14 cellular contexts compared by ENCODE assay signal in genomic region chr10:3036155-3036554, GRCh38. TPM values are rescaled to one million over a fixed set of nuclear protein-coding genes. Genes with fewer than 3 reads are reported as not detected.
DNase-seq lines count a peak whose midpoint lies in the region; ATAC-seq and TF ChIP-seq lines count a peak whose summit lies in the region.
"Had no signal": no experiment of that assay in that cellular context is flagged by ENCODE, and none has a peak within 500 bp of the region (broad histone marks: within the 10 kb centered on the region; RNA-seq: fewer than 3 reads in every experiment).

No MANE protein-coding gene starts in this region.

- ATAC-seq in left ventricle myocardium superior (peak; percentile 34), HG02798 (IDR thresholded peaks at IDR 0.05; ENCODE audit: poor library complexity, unreplicated experiment) (peak; percentile 85)
- peak; percentile 83 to 85 for ATAC-seq in stimulated activated naive B cell treated with anti-CD40 and anti-IgM and Interleukin-4, amounts not matched to agents 10 μg/mL and 1 μg/mL and 100 μg/mL, for 72 hours (replicated peaks)
- ATAC-seq: GM23338 had no signal

- H3K36me3 Mint-ChIP-seq in IgD-negative memory B cell (peaks cover 3% of the 10 kb centered on the region), osteocyte (ENCODE audit: unreplicated experiment) (no peaks in the 10 kb centered on the region)
- peaks cover 20 to 38% of the 10 kb centered on the region in 2 donors for H3K36me3 Mint-ChIP-seq in stimulated activated naive B cell treated with anti-CD40 and anti-IgM and Interleukin-4, amounts not matched to agents 10 μg/mL and 1 μg/mL and 100 μg/mL, for 72 hours
- H3K36me3 Mint-ChIP-seq: activated naive CD4-positive, alpha-beta T cell treated with anti-CD3 and anti-CD28 coated beads, Interleukin-2, amount 10 ng/mL, durations not matched to agents 7 days and 5 days had no signal

- no peaks in the 10 kb centered on the region for H3K9me3 ChIP-seq in left ventricle myocardium inferior (replicated peaks)

- H3K4me1 Mint-ChIP-seq in IgD-negative memory B cell (peaks cover 15 to 30% (median 28%) of the 10 kb centered on the region in 3 donors), osteocyte (ENCODE audit: unreplicated experiment) (peaks cover 10% of the 10 kb centered on the region)
- peaks cover 42 to 59% of the 10 kb centered on the region in 2 donors for H3K4me1 Mint-ChIP-seq in stimulated activated naive B cell treated with anti-CD40 and anti-IgM and Interleukin-4, amounts not matched to agents 10 μg/mL and 1 μg/mL and 100 μg/mL, for 72 hours
- H3K4me1 Mint-ChIP-seq: GM23338 had no signal

- H3K4me3 Mint-ChIP-seq in IgD-negative memory B cell (peak overlapping the region; percentile 7 to 67 (median 50)), osteocyte (ENCODE audit: unreplicated experiment) (no peak overlapping the region)
- peak overlapping the region; percentile 62 to 64 for H3K4me3 Mint-ChIP-seq in stimulated activated naive B cell treated with anti-CD40 and anti-IgM and Interleukin-4, amounts not matched to agents 10 μg/mL and 1 μg/mL and 100 μg/mL, for 72 hours
- H3K4me3 Mint-ChIP-seq: activated naive CD4-positive, alpha-beta T cell treated with anti-CD3 and anti-CD28 coated beads, Interleukin-2, amount 10 ng/mL, durations not matched to agents 7 days and 5 days; GM23338; T-helper 2 cell treated with Interferon-gamma antibody and Interleukin-4, amounts not matched to agents 5 μg/mL and 100 μg/mL, for 36 hours had no signal

- no peak overlapping the region for H3K4me3 ChIP-seq in left ventricle myocardium inferior
- H3K4me3 ChIP-seq: GM23338, skin epidermis had no signal

- no peak overlapping the region for H3K27ac ChIP-seq in left ventricle myocardium inferior (replicated peaks)
- H3K27ac ChIP-seq: epithelial cell of prostate, skin epidermis had no signal

- H3K27me3 ChIP-seq in left ventricle myocardium inferior (ENCODE audit: low read depth) = peaks cover 34% of the 10 kb centered on the region

- H3K9me3 Mint-ChIP-seq in IgD-negative memory B cell (peaks cover 3 to 10% (median 10%) of the 10 kb centered on the region in 3 donors), osteocyte (ENCODE audit: unreplicated experiment) (no peaks in the 10 kb centered on the region)
- H3K9me3 Mint-ChIP-seq in stimulated activated naive B cell treated with anti-CD40 and anti-IgM and Interleukin-4, amounts not matched to agents 10 μg/mL and 1 μg/mL and 100 μg/mL, for 72 hours = peaks cover 17 to 21% of the 10 kb centered on the region in 2 donors

- no peaks in the 10 kb centered on the region for H3K4me1 ChIP-seq in left ventricle myocardium inferior

- H3K27me3 Mint-ChIP-seq in IgD-negative memory B cell (no peaks in the 10 kb centered on the region), osteocyte (ENCODE audit: unreplicated experiment) (no peaks in the 10 kb centered on the region)
- no peaks in the 10 kb centered on the region for H3K27me3 Mint-ChIP-seq in stimulated activated naive B cell treated with anti-CD40 and anti-IgM and Interleukin-4, amounts not matched to agents 10 μg/mL and 1 μg/mL and 100 μg/mL, for 72 hours

- DNase-seq in left ventricle myocardium superior (no peak), left ventricle myocardium inferior (no peak), occipital lobe (lab: John Stamatoyannopoulos, UW) (no peak), osteocyte (ENCODE audit: extremely low spot score, unreplicated experiment) (no peak)
- DNase-seq in stimulated activated naive B cell treated with anti-CD40 and anti-IgM and Interleukin-4, amounts not matched to agents 10 μg/mL and 1 μg/mL and 100 μg/mL, for 72 hours = peak; percentile 58
- no peak for DNase-seq in stimulated activated CD4-positive, alpha-beta T cell treated with anti-CD3 and anti-CD28 coated beads, Interleukin-4, amount 100 ng/mL, for 24 hours
- DNase-seq: activated naive CD4-positive, alpha-beta T cell treated with anti-CD3 and anti-CD28 coated beads, Interleukin-2, amount 10 ng/mL, durations not matched to agents 7 days and 5 days; NCI-H187 treated with DMSO at 0.1 percent for 48 hours had no signal

- peak overlapping the region; percentile 23 to 96 (median 92) for H3K27ac Mint-ChIP-seq in IgD-negative memory B cell
- H3K27ac Mint-ChIP-seq in stimulated activated naive B cell treated with anti-CD40 and anti-IgM and Interleukin-4, amounts not matched to agents 10 μg/mL and 1 μg/mL and 100 μg/mL, for 72 hours = peak overlapping the region; percentile 96
- H3K27ac Mint-ChIP-seq in osteocyte (ENCODE audit: unreplicated experiment) = no peak overlapping the region
- H3K27ac Mint-ChIP-seq: activated naive CD4-positive, alpha-beta T cell treated with anti-CD3 and anti-CD28 coated beads, Interleukin-2, amount 10 ng/mL, durations not matched to agents 7 days and 5 days; GM23338; T-helper 2 cell treated with Interferon-gamma antibody and Interleukin-4, amounts not matched to agents 5 μg/mL and 100 μg/mL, for 36 hours had no signal

- TF ChIP-seq CTCF in left ventricle myocardium inferior (IDR thresholded peaks at IDR 0.05; ENCODE audit: borderline replicate concordance) = no peak
- TF ChIP-seq CTCF in osteocyte (IDR thresholded peaks at IDR 0.05) = no peak

- no peaks in the 10 kb centered on the region for H3K36me3 ChIP-seq in left ventricle myocardium inferior

- intact Hi-C loops in left ventricle myocardium superior (cut with micrococcal nuclease) = no loop called here
- intact Hi-C loops in left ventricle myocardium inferior (cut with micrococcal nuclease) = no loop called here

RNA-seq across cellular contexts. Expression of gene PFKP, which starts 31.2 kb away (rescaled TPM):
- 178 TPM for total RNA-seq in left ventricle myocardium superior
- total RNA-seq in left ventricle myocardium inferior = 206 TPM
- polyA plus RNA-seq in IgD-negative memory B cell = 42.2 TPM
- total RNA-seq in occipital lobe = 76.3 TPM
- total RNA-seq in osteocyte = 150 and 158 TPM in 2 replicates

Comparison
In these comparisons a context has a peak if more than half of its experiments do, and no peak if none do; other contexts are left out.
1. ATAC-seq: peak in every context shown above with its lines; median percentile 85 in HG02798; 84 in stimulated activated naive B cell treated with anti-CD40 and anti-IgM and Interleukin-4, amounts not matched to agents 10 μg/mL and 1 μg/mL and 100 μg/mL, for 72 hours; 34 in left ventricle myocardium superior.